ENCODE assay signal across 32 cellular contexts in genomic region chr10:66651308-66652082, GRCh38.
"Had no signal": no experiment of that assay in that cellular context is flagged by ENCODE, and none has a peak within 500 bp of the region (broad histone marks: within the 10 kb centered on the region; RNA-seq: fewer than 3 reads in every experiment).

No MANE protein-coding gene starts in this region.

- ATAC-seq: heart left ventricle; left cardiac atrium; left lobe of liver; lower lobe of right lung; natural killer cell; psoas muscle; sciatic nerve; stimulated activated naive B cell treated with anti-CD40 and anti-IgM and Interleukin-4, amounts not matched to agents 10 μg/mL and 1 μg/mL and 100 μg/mL, for 72 hours; stimulated activated naive CD8-positive, alpha-beta T cell treated with anti-CD3 and anti-CD28 coated beads, Interleukin-15, Interleukin-2, amounts not matched to agents 100 U/mL and 50 U/mL, for 24 hours had no signal

- H3K4me1 Mint-ChIP-seq: naive B cell; natural killer cell; nephron progenitor cell; stimulated activated naive B cell treated with anti-CD40 and anti-IgM and Interleukin-4, amounts not matched to agents 10 μg/mL and 1 μg/mL and 100 μg/mL, for 72 hours had no signal

- H3K27me3 ChIP-seq: heart left ventricle, neural progenitor cell, neutrophil, right atrium auricular region, stomach, tibial artery, uterus had no signal

- H3K27ac ChIP-seq: heart left ventricle, lower lobe of right lung, neural progenitor cell, neutrophil, parathyroid adenoma, psoas muscle, right atrium auricular region, skin epidermis, stomach, thoracic aorta, tibial artery, uterus had no signal

- H3K27me3 Mint-ChIP-seq: naive B cell; stimulated activated naive B cell treated with anti-CD40 and anti-IgM and Interleukin-4, amounts not matched to agents 10 μg/mL and 1 μg/mL and 100 μg/mL, for 72 hours had no signal

- H3K4me1 ChIP-seq: lower lobe of right lung, neural progenitor cell, parathyroid adenoma, psoas muscle, right atrium auricular region, stomach, tibial artery, uterus had no signal

- DNase-seq: heart left ventricle; hypothalamus; islet precursor cell; kidney glomerular epithelial cell; left cardiac atrium; lower lobe of right lung; mammary epithelial cell; mesenchymal stem cell; naive B cell; natural killer cell; nephron progenitor cell; occipital lobe; psoas muscle; stimulated activated CD4-positive, alpha-beta T cell treated with anti-CD3 and anti-CD28 coated beads, Interleukin-12 subunit alpha, Interleukin-12 subunit beta, amount 100 ng/mL, for 4 hours; stimulated activated CD4-positive, alpha-beta T cell treated with anti-CD3 and anti-CD28 coated beads, Interleukin-15, amount 100 ng/mL, for 24 hours; stimulated activated CD4-positive, alpha-beta T cell treated with anti-CD3 and anti-CD28 coated beads, Interleukin-2, amount 100 ng/mL, for 24 hours; stimulated activated CD4-positive, alpha-beta T cell treated with anti-CD3 and anti-CD28 coated beads, Interleukin-4, amount 100 ng/mL, for 1 hour; stimulated activated naive B cell treated with anti-CD40 and anti-IgM and Interleukin-4, amounts not matched to agents 10 μg/mL and 1 μg/mL and 100 μg/mL, for 72 hours; stimulated activated naive CD8-positive, alpha-beta T cell treated with anti-CD3 and anti-CD28 coated beads, Interleukin-15, Interleukin-2, amounts not matched to agents 100 U/mL and 50 U/mL, for 24 hours; stomach; tibial artery; trophoblast cell; uterus had no signal

- H3K36me3 Mint-ChIP-seq: naive B cell; neural progenitor cell; stimulated activated naive B cell treated with anti-CD40 and anti-IgM and Interleukin-4, amounts not matched to agents 10 μg/mL and 1 μg/mL and 100 μg/mL, for 72 hours had no signal

- H3K9me3 ChIP-seq: neutrophil, thoracic aorta, uterus had no signal

- H3K4me3 Mint-ChIP-seq: mesothelial cell of epicardium; naive B cell; natural killer cell; nephron progenitor cell; neural progenitor cell; stimulated activated naive B cell treated with anti-CD40 and anti-IgM and Interleukin-4, amounts not matched to agents 10 μg/mL and 1 μg/mL and 100 μg/mL, for 72 hours had no signal

- H3K36me3 ChIP-seq: heart left ventricle, lower lobe of right lung, neural progenitor cell, neutrophil, right atrium auricular region, stomach, thoracic aorta, tibial artery, uterus had no signal

- H3K4me3 ChIP-seq: heart left ventricle, lower lobe of right lung, neural progenitor cell, psoas muscle, right atrium auricular region, skin epidermis, stomach, thoracic aorta, tibial artery, uterus had no signal

- H3K27ac Mint-ChIP-seq: mesothelial cell of epicardium; natural killer cell; nephron progenitor cell; neural progenitor cell; stimulated activated naive B cell treated with anti-CD40 and anti-IgM and Interleukin-4, amounts not matched to agents 10 μg/mL and 1 μg/mL and 100 μg/mL, for 72 hours had no signal
